ENCODE assay signal across 25 cellular contexts in the genomic region with DNA sequence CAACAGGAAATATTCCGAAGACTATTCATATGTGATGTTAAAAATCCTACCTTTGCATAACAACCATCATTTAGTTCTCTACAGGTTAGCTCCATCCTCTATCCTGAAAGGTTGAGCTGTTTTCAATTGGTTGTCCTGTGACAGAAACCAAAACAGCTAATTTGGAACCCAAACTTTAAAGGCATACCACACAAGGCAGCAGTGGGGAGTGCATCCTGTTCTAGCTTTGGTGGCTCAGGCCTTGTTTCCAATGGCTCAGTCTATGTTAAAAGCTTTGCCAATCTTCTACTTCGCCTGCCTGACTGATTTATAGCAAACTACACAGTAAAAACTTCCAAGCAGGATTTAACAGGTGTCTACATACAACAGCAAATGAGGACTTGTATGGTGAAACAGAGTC. TPM values are rescaled to one million over a fixed set of nuclear protein-coding genes. Genes with fewer than 3 reads are reported as not detected.
A peak's percentile ranks its signal among the peaks of the same experiment; 100 is the strongest.
DNase-seq lines count a peak whose midpoint lies in the region; ATAC-seq and TF ChIP-seq lines count a peak whose summit lies in the region.
"Had no signal": no experiment of that assay in that cellular context is flagged by ENCODE, and none has a peak within 500 bp of the region (broad histone marks: within the 10 kb centered on the region; RNA-seq: fewer than 3 reads in every experiment).

No MANE protein-coding gene starts in this region.

- H3K9me2 ChIP-seq in GM23338 (ENCODE audit: insufficient read depth), result peaks cover 24% of the 10 kb centered on the region

- no peaks in the 10 kb centered on the region for H3K9me3 ChIP-seq in CD4-positive, alpha-beta memory T cell (ENCODE audit: control insufficient read depth in 1 of 2, low read length in 2 of 2)
- H3K9me3 ChIP-seq: gastrocnemius medialis, thoracic aorta had no signal

- H4K20me1 ChIP-seq in GM23338 (replicated peaks; ENCODE audit: insufficient read depth), result no peaks in the 10 kb centered on the region

- no peaks in the 10 kb centered on the region for H3K79me2 ChIP-seq in GM23338 (replicated peaks; ENCODE audit: insufficient read depth)

- peak overlapping the region in 2 of 8 donors; percentile 86 to 91 for H3K4me3 Mint-ChIP-seq in CD4-positive, alpha-beta memory T cell
- H3K4me3 Mint-ChIP-seq in GM23338, result no peak overlapping the region
- peak overlapping the region; percentile 57 for H3K4me3 Mint-ChIP-seq in dendritic cell treated with granulocyte-macrophage colony-stimulating factor and Interleukin-4, amounts not matched to agents 40 ng/mL and 50 ng/mL, for 4 days
- H3K4me3 Mint-ChIP-seq: mesothelial cell of epicardium, neural progenitor cell had no signal

- H3K4me3 ChIP-seq in CD4-positive, alpha-beta memory T cell (ENCODE audit: low read length in 2 of 2), result peak overlapping the region; percentile 4 to 63
- peak overlapping the region; percentile 35; the same call in 1 of the 2 replicates for H3K4me3 ChIP-seq in GM08714 (ENCODE audit: low read length)
- H3K4me3 ChIP-seq in GM23338, result no peak overlapping the region
- H3K4me3 ChIP-seq: dorsolateral prefrontal cortex, gastrocnemius medialis, K562, neural progenitor cell, smooth muscle cell, thoracic aorta had no signal

- H3K4me2 ChIP-seq in GM23338, result no peak overlapping the region
- H3K4me2 ChIP-seq: neural progenitor cell, smooth muscle cell had no signal

- H3F3A ChIP-seq in GM23338 (replicated peaks; ENCODE audit: low read depth), result no peaks in the 10 kb centered on the region

- H3K27ac ChIP-seq in CD4-positive, alpha-beta memory T cell (ENCODE audit: low read depth, low read length), result peak overlapping the region; percentile 60
- no peak overlapping the region for H3K27ac ChIP-seq in GM23338 (ENCODE audit: low read depth)
- H3K27ac ChIP-seq: brain microvascular endothelial cell, dorsolateral prefrontal cortex, gastrocnemius medialis, neural progenitor cell, thoracic aorta had no signal

- H3K27ac Mint-ChIP-seq in CD4-positive, alpha-beta memory T cell, result peak overlapping the region in 1 of 7 donors; percentile 61
- H3K27ac Mint-ChIP-seq in GM23338, result peak overlapping the region; percentile 29; the same call in 1 of the 2 replicates
- H3K27ac Mint-ChIP-seq in dendritic cell treated with granulocyte-macrophage colony-stimulating factor and Interleukin-4, amounts not matched to agents 40 ng/mL and 50 ng/mL, for 4 days, result no peak overlapping the region
- H3K27ac Mint-ChIP-seq: mesothelial cell of epicardium, neural progenitor cell had no signal

- POLR2A ChIA-PET in CD4-positive, alpha-beta memory T cell (lab: Charles Lee; ENCODE audit: partially characterized antibody), result interaction anchor here (0.9 to 6.1 kb wide), 8 partner anchors 8 to 67 kb away, joined by 3 to 168 read pairs (median 6); no protein-coding TSS in a partner anchor

- H3K27me3 ChIP-seq in CD4-positive, alpha-beta memory T cell (ENCODE audit: insufficient read depth, low read length), result no peaks in the 10 kb centered on the region
- H3K27me3 ChIP-seq in GM23338 (ENCODE audit: insufficient read depth), result no peaks in the 10 kb centered on the region
- H3K27me3 ChIP-seq: brain microvascular endothelial cell, dorsolateral prefrontal cortex, gastrocnemius medialis, neural progenitor cell had no signal

- peaks cover 0 to 15% (median 9%) of the 10 kb centered on the region in 8 donors for H3K9me3 Mint-ChIP-seq in CD4-positive, alpha-beta memory T cell
- peaks cover 13% of the 10 kb centered on the region for H3K9me3 Mint-ChIP-seq in GM23338
- H3K9me3 Mint-ChIP-seq in dendritic cell treated with granulocyte-macrophage colony-stimulating factor and Interleukin-4, amounts not matched to agents 40 ng/mL and 50 ng/mL, for 4 days, result peaks cover 32% of the 10 kb centered on the region

- H3K4me1 Mint-ChIP-seq in CD4-positive, alpha-beta memory T cell, result peaks cover 0 to 60% (median 33%) of the 10 kb centered on the region in 4 donors
- peaks cover 19% of the 10 kb centered on the region for H3K4me1 Mint-ChIP-seq in GM23338
- peaks cover 35% of the 10 kb centered on the region for H3K4me1 Mint-ChIP-seq in dendritic cell treated with granulocyte-macrophage colony-stimulating factor and Interleukin-4, amounts not matched to agents 40 ng/mL and 50 ng/mL, for 4 days (ENCODE audit: low read depth)
- H3K4me1 Mint-ChIP-seq: neural progenitor cell had no signal

- no peaks in the 10 kb centered on the region for H3K27me3 Mint-ChIP-seq in CD4-positive, alpha-beta memory T cell
- H3K27me3 Mint-ChIP-seq in GM23338 (ENCODE audit: insufficient read depth, low read depth, poor library complexity), result no peaks in the 10 kb centered on the region
- H3K27me3 Mint-ChIP-seq in dendritic cell treated with granulocyte-macrophage colony-stimulating factor and Interleukin-4, amounts not matched to agents 40 ng/mL and 50 ng/mL, for 4 days, result no peaks in the 10 kb centered on the region

- no peak overlapping the region for H2AFZ ChIP-seq in GM23338
- H2AFZ ChIP-seq: neural progenitor cell had no signal

- ATAC-seq in GM23338, result peak; percentile 52; the same call in 1 of the 3 replicates
- ATAC-seq in HG03135 (IDR thresholded peaks at IDR 0.05; ENCODE audit: unreplicated experiment), result no peak
- ATAC-seq: gastrocnemius medialis, K562, left cardiac atrium had no signal

- intact Hi-C loops in CD4-positive, alpha-beta memory T cell (cut with micrococcal nuclease), result loop anchor here (2.0 kb wide), 1 partner anchor 46 kb away; no protein-coding TSS in a partner anchor
- intact Hi-C loops in dendritic cell treated with granulocyte-macrophage colony-stimulating factor and Interleukin-4, amounts not matched to agents 40 ng/mL and 50 ng/mL, for 4 days (cut with micrococcal nuclease), result loop anchor here (5.0 to 10.0 kb wide), 2 partner anchors 128 to 1110 kb away; no protein-coding TSS in a partner anchor

- H3K36me3 Mint-ChIP-seq in CD4-positive, alpha-beta memory T cell, result peaks cover 62 to 65% of the 10 kb centered on the region in 2 donors
- peaks cover 14% of the 10 kb centered on the region for H3K36me3 Mint-ChIP-seq in GM23338 (ENCODE audit: low read depth)
- H3K36me3 Mint-ChIP-seq in dendritic cell treated with granulocyte-macrophage colony-stimulating factor and Interleukin-4, amounts not matched to agents 40 ng/mL and 50 ng/mL, for 4 days (ENCODE audit: low read depth), result peaks cover 61% of the 10 kb centered on the region
- H3K36me3 Mint-ChIP-seq: mesothelial cell of epicardium, neural progenitor cell had no signal

- DNase-seq in CD4-positive, alpha-beta memory T cell, result peak in 1 of 5 donors; percentile 38
- DNase-seq in GM23338 (ENCODE audit: low spot score) (peak; percentile 40), kidney glomerular epithelial cell (lab: John Stamatoyannopoulos, UW) (no peak), amygdala (lab: John Stamatoyannopoulos, UW) (no peak), SKM-1 treated with dmso at 0.1 percent for 144 hours (lab: John Stamatoyannopoulos, UW; ENCODE audit: unreplicated experiment) (no peak)
- DNase-seq: activated gamma-delta T cell treated with Interleukin-2 at 50 U/mL for 16 hours; brain microvascular endothelial cell; Calu3; dorsolateral prefrontal cortex; erythroblast; gastrocnemius medialis; HCEC 1CT; left cardiac atrium; NCI-H2081; NCI-H524; SHP77; stimulated activated CD8-positive, alpha-beta memory T cell treated with anti-CD3 and anti-CD28 coated beads, Interleukin-4, amount 100 ng/mL, for 48 hours had no signal

- H3K4me1 ChIP-seq in CD4-positive, alpha-beta memory T cell (ENCODE audit: insufficient read depth, low read length), result peaks cover 98% of the 10 kb centered on the region
- peaks cover 9% of the 10 kb centered on the region for H3K4me1 ChIP-seq in GM23338 (ENCODE audit: insufficient read depth)
- H3K4me1 ChIP-seq: gastrocnemius medialis, neural progenitor cell had no signal

- CTCF ChIA-PET in CD4-positive, alpha-beta memory T cell (lab: Charles Lee; ENCODE audit: partially characterized antibody), result interaction anchor here (0.9 to 7.0 kb wide), 7 partner anchors 9 to 46 kb away, joined by 3 to 56 read pairs (median 16); no protein-coding TSS in a partner anchor

- H3K36me3 ChIP-seq in CD4-positive, alpha-beta memory T cell (ENCODE audit: insufficient read depth, low read length), result peaks cover 6% of the 10 kb centered on the region
- H3K36me3 ChIP-seq in GM23338 (ENCODE audit: insufficient read depth), result no peaks in the 10 kb centered on the region
- H3K36me3 ChIP-seq: brain microvascular endothelial cell, gastrocnemius medialis, neural progenitor cell, thoracic aorta had no signal

- TF ChIP-seq CTCF in GM23338 (conservative IDR thresholded peaks at IDR 0.05; ENCODE audit: low read depth in 2 of 2), result no peak

TF ChIP-seq in GM23338, 12 proteins besides CTCF, POLR2A, EP300 and RAD21 (continues in another document):
- TF ChIP-seq REST (IDR thresholded peaks at IDR 0.05; ENCODE audit: unreplicated experiment) (no peak), POLR2AphosphoS5 (IDR thresholded peaks at IDR 0.05; ENCODE audit: low read depth) (no peak), STAT1 (IDR thresholded peaks at IDR 0.05; ENCODE audit: unreplicated experiment) (no peak), ZNF114 (CRISPR knock-in tag; IDR thresholded peaks at IDR 0.05) (no peak)

RNA-seq across cellular contexts. Expression of gene CD226, which starts 3.2 kb away (rescaled TPM):
- 10 to 100 TPM; 94.6 to 95.7 TPM for total RNA-seq in CD4-positive, alpha-beta memory T cell
- 10 to 100 TPM; 67.2 to 73.1 TPM for polyA plus RNA-seq in CD4-positive, alpha-beta memory T cell
- total RNA-seq in GM23338 (2014; rRNA removed; shearing (Covaris generic)), result 0.04 TPM in 1 of 2 replicates, not detected in the other
- 0.19 TPM in 1 of 2 replicates, not detected in the other for polyA plus RNA-seq in GM23338 (2016; fragmentation: Nextera tagmentation; extraction: Ambion mirVana)

Comparison
In these comparisons a context has a peak if more than half of its experiments do, and no peak if none do; other contexts are left out.
1. RNA of gene CD226, which starts 3.2 kb away (total RNA-seq): 94.6 to 95.7 TPM in CD4-positive, alpha-beta memory T cell; 0.04 TPM in GM23338; every median in the first group is over 10 times any median in the second.